Comparison of ENCODE assay signal across 16 cellular contexts in the genomic region with DNA sequence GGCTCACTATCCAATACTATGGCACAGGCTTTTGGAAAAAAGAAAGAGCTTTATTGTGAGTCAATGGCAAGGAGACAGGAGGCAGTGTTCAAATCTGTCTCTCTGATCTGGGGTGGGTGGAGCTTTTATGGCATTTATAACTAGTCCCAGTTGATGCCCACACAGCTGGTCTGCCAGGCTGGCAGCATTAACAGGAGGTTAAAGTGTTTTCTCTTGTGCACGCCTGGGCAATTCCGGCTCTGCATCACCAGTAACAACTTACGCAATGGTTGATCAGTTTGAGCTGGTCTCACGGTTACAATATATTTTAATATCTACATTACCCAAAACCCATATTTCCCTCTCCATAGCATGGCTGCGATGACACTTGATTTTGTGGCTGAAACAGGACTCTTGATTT. TPM values are rescaled to one million over a fixed set of nuclear protein-coding genes. Genes with fewer than 3 reads are reported as not detected.
"Had no signal": no experiment of that assay in that cellular context is flagged by ENCODE, and none has a peak within 500 bp of the region (broad histone marks: within the 10 kb centered on the region; RNA-seq: fewer than 3 reads in every experiment).

No MANE protein-coding gene starts in this region.

- H3K27me3 ChIP-seq: neutrophil, pancreas, transverse colon, uterus had no signal

- DNase-seq: activated CD4-positive, alpha-beta T cell treated with anti-CD3 and anti-CD28 coated beads for 1 hour; activated CD8-positive, alpha-beta memory T cell treated with anti-CD3 and anti-CD28 coated beads for 24 hours; activated effector memory CD4-positive, alpha-beta T cell treated with anti-CD3 and anti-CD28 coated beads, Interleukin-2, amount 50 U/mL, for 16 hours; activated naive CD4-positive, alpha-beta T cell treated with anti-CD3 and anti-CD28 coated beads, Interleukin-2, amount 50 U/mL, for 16 hours; activated T-cell treated with anti-CD3 and anti-CD28 coated beads, Interleukin-2, amount 50 U/mL, for 72 hours; effector CD4-positive, alpha-beta T cell; pancreas; retina; stimulated activated naive CD8-positive, alpha-beta T cell treated with anti-CD3 and anti-CD28 coated beads, Interleukin-15, Interleukin-2, amounts not matched to agents 100 U/mL and 50 U/mL, for 24 hours; T-helper 17 cell; transverse colon; uterus had no signal

- H3K9me3 Mint-ChIP-seq: natural killer cell treated with Interleukin-12 subunit alpha and Interleukin-12 subunit beta and Interleukin-15 and Interleukin-18, amount 100 ng/mL, for 72 hours had no signal

- H3K4me1 Mint-ChIP-seq: T-helper 17 cell had no signal

- H3K36me3 ChIP-seq: neutrophil, pancreas, transverse colon, uterus had no signal

- ATAC-seq: activated T-cell treated with anti-CD3 and anti-CD28 coated beads, Interleukin-2, amount 50 U/mL, for 72 hours; natural killer cell treated with Interleukin-12 subunit alpha and Interleukin-12 subunit beta and Interleukin-15 and Interleukin-18, amount 100 ng/mL, for 72 hours; pancreas; stimulated activated naive CD8-positive, alpha-beta T cell treated with anti-CD3 and anti-CD28 coated beads, Interleukin-15, Interleukin-2, amounts not matched to agents 100 U/mL and 50 U/mL, for 24 hours; T-helper 17 cell had no signal

- H3K27ac ChIP-seq: neutrophil, pancreas, transverse colon, uterus, VCaP had no signal

- H3K9me3 ChIP-seq: neutrophil, pancreas, transverse colon had no signal

- H3K27ac Mint-ChIP-seq: activated T-cell treated with anti-CD3 and anti-CD28 coated beads, Interleukin-2, amount 50 U/mL, for 72 hours; natural killer cell treated with Interleukin-12 subunit alpha and Interleukin-12 subunit beta and Interleukin-15 and Interleukin-18, amount 100 ng/mL, for 72 hours; T-helper 17 cell had no signal

- H3K27me3 Mint-ChIP-seq: T-helper 17 cell had no signal

- H3K4me3 ChIP-seq: pancreas, transverse colon, uterus had no signal

- H3K4me1 ChIP-seq: pancreas, transverse colon, uterus had no signal

- H3K4me3 Mint-ChIP-seq: activated T-cell treated with anti-CD3 and anti-CD28 coated beads, Interleukin-2, amount 50 U/mL, for 72 hours; natural killer cell treated with Interleukin-12 subunit alpha and Interleukin-12 subunit beta and Interleukin-15 and Interleukin-18, amount 100 ng/mL, for 72 hours; T-helper 17 cell had no signal

RNA-seq across cellular contexts. Expression of a gene that starts 15.1 kb away (rescaled TPM):
- total RNA-seq: astrocyte had no signal
